ENCODE assay signal across 1 cellular context in the genomic region with DNA sequence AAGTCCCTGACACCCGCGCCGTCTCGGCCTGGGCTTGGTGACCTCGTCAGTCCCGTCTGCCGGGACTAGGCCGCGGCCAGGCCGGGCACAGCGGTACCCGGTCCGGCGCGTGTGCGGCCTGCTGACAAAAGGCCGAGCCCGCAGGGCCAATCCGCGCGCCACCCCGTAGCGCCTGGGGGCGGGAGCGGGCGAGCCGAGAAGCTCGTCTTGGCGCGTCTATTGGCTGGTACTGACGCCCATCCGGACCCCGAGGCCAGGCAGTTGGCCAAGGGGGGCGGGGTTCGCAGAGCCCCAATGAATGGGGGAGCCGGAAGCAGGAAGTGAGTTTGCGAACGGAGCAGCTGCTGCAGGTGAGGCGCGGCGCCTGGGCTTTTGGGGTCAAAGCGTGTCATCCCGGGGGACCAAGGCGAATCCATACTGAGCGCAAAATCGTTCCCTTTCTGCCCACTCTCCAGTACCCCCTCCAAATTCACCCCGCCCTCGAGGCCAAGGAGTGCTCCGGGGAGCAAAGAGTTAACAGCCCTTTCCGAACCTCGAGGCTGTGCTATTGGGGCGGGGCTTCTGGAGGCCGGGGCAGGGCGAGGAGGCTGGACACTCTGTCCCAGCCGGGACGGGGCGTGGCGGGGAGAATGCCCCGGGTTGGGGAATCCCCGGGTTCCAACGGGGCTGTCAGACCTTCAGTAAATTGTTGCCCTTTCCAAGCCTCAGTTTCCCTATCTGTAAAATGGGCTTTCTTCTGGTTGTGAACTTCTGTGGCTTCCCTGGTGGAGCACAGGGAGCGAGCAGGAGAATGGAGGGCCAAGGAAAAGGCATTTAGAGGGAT.
TF ChIP-seq lines count a peak whose summit lies in the region.

A gene with protein sequence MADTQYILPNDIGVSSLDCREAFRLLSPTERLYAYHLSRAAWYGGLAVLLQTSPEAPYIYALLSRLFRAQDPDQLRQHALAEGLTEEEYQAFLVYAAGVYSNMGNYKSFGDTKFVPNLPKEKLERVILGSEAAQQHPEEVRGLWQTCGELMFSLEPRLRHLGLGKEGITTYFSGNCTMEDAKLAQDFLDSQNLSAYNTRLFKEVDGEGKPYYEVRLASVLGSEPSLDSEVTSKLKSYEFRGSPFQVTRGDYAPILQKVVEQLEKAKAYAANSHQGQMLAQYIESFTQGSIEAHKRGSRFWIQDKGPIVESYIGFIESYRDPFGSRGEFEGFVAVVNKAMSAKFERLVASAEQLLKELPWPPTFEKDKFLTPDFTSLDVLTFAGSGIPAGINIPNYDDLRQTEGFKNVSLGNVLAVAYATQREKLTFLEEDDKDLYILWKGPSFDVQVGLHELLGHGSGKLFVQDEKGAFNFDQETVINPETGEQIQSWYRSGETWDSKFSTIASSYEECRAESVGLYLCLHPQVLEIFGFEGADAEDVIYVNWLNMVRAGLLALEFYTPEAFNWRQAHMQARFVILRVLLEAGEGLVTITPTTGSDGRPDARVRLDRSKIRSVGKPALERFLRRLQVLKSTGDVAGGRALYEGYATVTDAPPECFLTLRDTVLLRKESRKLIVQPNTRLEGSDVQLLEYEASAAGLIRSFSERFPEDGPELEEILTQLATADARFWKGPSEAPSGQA (plus strand): TSS at position 319 of the 823 bp plus-strand sequence. CDS start 1,767 bp downstream, outside the sequence.

TF ChIP-seq in HepG2, 621 proteins besides CTCF, POLR2A, EP300 and RAD21 (continued from another document and continues in another):
- TF ChIP-seq, protein P1, sequence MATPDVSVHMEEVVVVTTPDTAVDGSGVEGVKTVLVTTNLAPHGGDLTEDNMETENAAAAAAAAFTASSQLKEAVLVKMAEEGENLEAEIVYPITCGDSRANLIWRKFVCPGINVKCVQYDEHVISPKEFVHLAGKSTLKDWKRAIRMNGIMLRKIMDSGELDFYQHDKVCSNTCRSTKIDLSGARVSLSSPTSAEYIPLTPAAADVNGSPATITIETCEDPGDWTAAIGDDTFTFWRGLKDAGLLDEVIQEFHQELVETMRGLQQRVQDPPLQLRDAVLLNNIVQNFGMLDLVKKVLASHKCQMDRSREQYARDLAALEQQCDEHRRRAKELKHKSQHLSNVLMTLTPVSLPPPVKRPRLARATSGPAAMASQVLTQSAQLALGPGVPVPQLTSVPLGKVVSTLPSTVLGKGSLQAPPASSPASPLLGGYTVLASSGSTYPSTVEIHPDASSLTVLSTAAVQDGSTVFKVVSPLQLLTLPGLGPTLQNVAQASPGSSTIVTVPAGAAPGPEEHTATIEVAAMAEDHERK (CRISPR knock-in tag; IDR thresholded peaks at IDR 0.05; ENCODE audit: low read depth): no peak
- TF ChIP-seq, protein P2, sequence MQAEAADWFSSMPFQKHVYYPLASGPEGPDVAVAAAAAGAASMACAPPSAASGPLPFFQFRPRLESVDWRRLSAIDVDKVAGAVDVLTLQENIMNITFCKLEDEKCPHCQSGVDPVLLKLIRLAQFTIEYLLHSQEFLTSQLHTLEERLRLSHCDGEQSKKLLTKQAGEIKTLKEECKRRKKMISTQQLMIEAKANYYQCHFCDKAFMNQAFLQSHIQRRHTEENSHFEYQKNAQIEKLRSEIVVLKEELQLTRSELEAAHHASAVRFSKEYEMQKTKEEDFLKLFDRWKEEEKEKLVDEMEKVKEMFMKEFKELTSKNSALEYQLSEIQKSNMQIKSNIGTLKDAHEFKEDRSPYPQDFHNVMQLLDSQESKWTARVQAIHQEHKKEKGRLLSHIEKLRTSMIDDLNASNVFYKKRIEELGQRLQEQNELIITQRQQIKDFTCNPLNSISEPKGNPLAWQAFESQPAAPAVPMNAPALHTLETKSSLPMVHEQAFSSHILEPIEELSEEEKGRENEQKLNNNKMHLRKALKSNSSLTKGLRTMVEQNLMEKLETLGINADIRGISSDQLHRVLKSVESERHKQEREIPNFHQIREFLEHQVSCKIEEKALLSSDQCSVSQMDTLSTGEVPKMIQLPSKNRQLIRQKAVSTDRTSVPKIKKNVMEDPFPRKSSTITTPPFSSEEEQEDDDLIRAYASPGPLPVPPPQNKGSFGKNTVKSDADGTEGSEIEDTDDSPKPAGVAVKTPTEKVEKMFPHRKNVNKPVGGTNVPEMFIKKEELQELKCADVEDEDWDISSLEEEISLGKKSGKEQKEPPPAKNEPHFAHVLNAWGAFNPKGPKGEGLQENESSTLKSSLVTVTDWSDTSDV (CRISPR knock-in tag; IDR thresholded peaks at IDR 0.05): peak; percentile 88; the same call in 1 of the 2 replicates
- TF ChIP-seq MLLT10 (CRISPR knock-in tag; IDR thresholded peaks at IDR 0.05) (no peak), ZNF598 (CRISPR knock-in tag; IDR thresholded peaks at IDR 0.05; ENCODE audit: borderline replicate concordance) (peak; percentile 21; the same call in 1 of the 2 replicates), CHCHD3 (CRISPR knock-in tag; IDR thresholded peaks at IDR 0.05) (no peak), ZNF30 (CRISPR knock-in tag; IDR thresholded peaks at IDR 0.05) (peak; percentile 54; the same call in 1 of the 2 replicates), STAT5B (CRISPR knock-in tag; IDR thresholded peaks at IDR 0.05) (0 out of 2 replicates have a peak, but pooled peaks have one; percentile 21), HOXA5 (CRISPR knock-in tag; IDR thresholded peaks at IDR 0.05) (0 out of 2 replicates have a peak, but pooled peaks have one; percentile 12), ZNF616 (CRISPR knock-in tag; IDR thresholded peaks at IDR 0.05; ENCODE audit: low read depth) (no peak), HMG20B (CRISPR knock-in tag; conservative IDR thresholded peaks at IDR 0.05) (0 out of 2 replicates have a peak, but pooled peaks have one; percentile 32), RAD51 (IDR thresholded peaks at IDR 0.05; ENCODE audit: borderline replicate concordance) (no peak), ZNF564 (CRISPR knock-in tag; IDR thresholded peaks at IDR 0.05) (0 out of 2 replicates have a peak, but pooled peaks have one; percentile 77), ADNP (CRISPR knock-in tag; IDR thresholded peaks at IDR 0.05) (peak; percentile 91), ZNF329 (CRISPR knock-in tag; IDR thresholded peaks at IDR 0.05; ENCODE audit: low read depth) (peak; percentile 78), SAP130 (CRISPR knock-in tag; IDR thresholded peaks at IDR 0.05; ENCODE audit: low read depth) (peak; percentile 96), GTF3A (CRISPR knock-in tag; conservative IDR thresholded peaks at IDR 0.05) (no peak), MAF1 (CRISPR knock-in tag; IDR thresholded peaks at IDR 0.05; ENCODE audit: borderline replicate concordance) (no peak), MAFG (CRISPR knock-in tag; IDR thresholded peaks at IDR 0.05) (no peak), AGO2 (optimal IDR thresholded peaks at IDR 0.05; ENCODE audit: low read depth, low read length) (peak; percentile 58), FIP1L1 (IDR thresholded peaks at IDR 0.05; ENCODE audit: borderline replicate concordance, insufficient read depth, low read depth, low read length) (no peak), SIX4 (CRISPR knock-in tag; IDR thresholded peaks at IDR 0.05) (no peak), CHD2 (IDR thresholded peaks at IDR 0.05; ENCODE audit: low read depth, low read length) (0 out of 2 replicates have a peak, but pooled peaks have one; percentile 37), HNRNPK (IDR thresholded peaks at IDR 0.05; ENCODE audit: low read depth, low read length, poor library complexity, severe bottlenecking) (peak; percentile 65), HNRNPL (IDR thresholded peaks at IDR 0.05; ENCODE audit: low read depth, low read length) (no peak), RBM22 (optimal IDR thresholded peaks at IDR 0.05; ENCODE audit: low read length) (no peak), ZNF20 (CRISPR knock-in tag; IDR thresholded peaks at IDR 0.05) (no peak), DR1 (CRISPR knock-in tag; IDR thresholded peaks at IDR 0.05) (peak; percentile 86), EEA1 (CRISPR knock-in tag; IDR thresholded peaks at IDR 0.05; ENCODE audit: borderline replicate concordance) (no peak), ZNF180 (CRISPR knock-in tag; IDR thresholded peaks at IDR 0.05; ENCODE audit: borderline replicate concordance, low read depth) (no peak), ELF1 (CRISPR knock-in tag; IDR thresholded peaks at IDR 0.05) (peak; percentile 97)
- TF ChIP-seq, protein P3, sequence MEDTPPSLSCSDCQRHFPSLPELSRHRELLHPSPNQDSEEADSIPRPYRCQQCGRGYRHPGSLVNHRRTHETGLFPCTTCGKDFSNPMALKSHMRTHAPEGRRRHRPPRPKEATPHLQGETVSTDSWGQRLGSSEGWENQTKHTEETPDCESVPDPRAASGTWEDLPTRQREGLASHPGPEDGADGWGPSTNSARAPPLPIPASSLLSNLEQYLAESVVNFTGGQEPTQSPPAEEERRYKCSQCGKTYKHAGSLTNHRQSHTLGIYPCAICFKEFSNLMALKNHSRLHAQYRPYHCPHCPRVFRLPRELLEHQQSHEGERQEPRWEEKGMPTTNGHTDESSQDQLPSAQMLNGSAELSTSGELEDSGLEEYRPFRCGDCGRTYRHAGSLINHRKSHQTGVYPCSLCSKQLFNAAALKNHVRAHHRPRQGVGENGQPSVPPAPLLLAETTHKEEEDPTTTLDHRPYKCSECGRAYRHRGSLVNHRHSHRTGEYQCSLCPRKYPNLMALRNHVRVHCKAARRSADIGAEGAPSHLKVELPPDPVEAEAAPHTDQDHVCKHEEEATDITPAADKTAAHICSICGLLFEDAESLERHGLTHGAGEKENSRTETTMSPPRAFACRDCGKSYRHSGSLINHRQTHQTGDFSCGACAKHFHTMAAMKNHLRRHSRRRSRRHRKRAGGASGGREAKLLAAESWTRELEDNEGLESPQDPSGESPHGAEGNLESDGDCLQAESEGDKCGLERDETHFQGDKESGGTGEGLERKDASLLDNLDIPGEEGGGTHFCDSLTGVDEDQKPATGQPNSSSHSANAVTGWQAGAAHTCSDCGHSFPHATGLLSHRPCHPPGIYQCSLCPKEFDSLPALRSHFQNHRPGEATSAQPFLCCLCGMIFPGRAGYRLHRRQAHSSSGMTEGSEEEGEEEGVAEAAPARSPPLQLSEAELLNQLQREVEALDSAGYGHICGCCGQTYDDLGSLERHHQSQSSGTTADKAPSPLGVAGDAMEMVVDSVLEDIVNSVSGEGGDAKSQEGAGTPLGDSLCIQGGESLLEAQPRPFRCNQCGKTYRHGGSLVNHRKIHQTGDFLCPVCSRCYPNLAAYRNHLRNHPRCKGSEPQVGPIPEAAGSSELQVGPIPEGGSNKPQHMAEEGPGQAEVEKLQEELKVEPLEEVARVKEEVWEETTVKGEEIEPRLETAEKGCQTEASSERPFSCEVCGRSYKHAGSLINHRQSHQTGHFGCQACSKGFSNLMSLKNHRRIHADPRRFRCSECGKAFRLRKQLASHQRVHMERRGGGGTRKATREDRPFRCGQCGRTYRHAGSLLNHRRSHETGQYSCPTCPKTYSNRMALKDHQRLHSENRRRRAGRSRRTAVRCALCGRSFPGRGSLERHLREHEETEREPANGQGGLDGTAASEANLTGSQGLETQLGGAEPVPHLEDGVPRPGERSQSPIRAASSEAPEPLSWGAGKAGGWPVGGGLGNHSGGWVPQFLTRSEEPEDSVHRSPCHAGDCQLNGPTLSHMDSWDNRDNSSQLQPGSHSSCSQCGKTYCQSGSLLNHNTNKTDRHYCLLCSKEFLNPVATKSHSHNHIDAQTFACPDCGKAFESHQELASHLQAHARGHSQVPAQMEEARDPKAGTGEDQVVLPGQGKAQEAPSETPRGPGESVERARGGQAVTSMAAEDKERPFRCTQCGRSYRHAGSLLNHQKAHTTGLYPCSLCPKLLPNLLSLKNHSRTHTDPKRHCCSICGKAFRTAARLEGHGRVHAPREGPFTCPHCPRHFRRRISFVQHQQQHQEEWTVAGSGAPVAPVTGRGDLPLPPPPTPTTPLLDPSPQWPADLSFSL (CRISPR knock-in tag; IDR thresholded peaks at IDR 0.05): no peak
- TF ChIP-seq, protein P4, sequence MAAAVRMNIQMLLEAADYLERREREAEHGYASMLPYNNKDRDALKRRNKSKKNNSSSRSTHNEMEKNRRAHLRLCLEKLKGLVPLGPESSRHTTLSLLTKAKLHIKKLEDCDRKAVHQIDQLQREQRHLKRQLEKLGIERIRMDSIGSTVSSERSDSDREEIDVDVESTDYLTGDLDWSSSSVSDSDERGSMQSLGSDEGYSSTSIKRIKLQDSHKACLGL (CRISPR knock-in tag; IDR thresholded peaks at IDR 0.05): peak; percentile 94
- TF ChIP-seq, protein P5, sequence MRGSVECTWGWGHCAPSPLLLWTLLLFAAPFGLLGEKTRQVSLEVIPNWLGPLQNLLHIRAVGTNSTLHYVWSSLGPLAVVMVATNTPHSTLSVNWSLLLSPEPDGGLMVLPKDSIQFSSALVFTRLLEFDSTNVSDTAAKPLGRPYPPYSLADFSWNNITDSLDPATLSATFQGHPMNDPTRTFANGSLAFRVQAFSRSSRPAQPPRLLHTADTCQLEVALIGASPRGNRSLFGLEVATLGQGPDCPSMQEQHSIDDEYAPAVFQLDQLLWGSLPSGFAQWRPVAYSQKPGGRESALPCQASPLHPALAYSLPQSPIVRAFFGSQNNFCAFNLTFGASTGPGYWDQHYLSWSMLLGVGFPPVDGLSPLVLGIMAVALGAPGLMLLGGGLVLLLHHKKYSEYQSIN (CRISPR knock-in tag; IDR thresholded peaks at IDR 0.05; ENCODE audit: borderline replicate concordance): no peak
- TF ChIP-seq, protein P6, sequence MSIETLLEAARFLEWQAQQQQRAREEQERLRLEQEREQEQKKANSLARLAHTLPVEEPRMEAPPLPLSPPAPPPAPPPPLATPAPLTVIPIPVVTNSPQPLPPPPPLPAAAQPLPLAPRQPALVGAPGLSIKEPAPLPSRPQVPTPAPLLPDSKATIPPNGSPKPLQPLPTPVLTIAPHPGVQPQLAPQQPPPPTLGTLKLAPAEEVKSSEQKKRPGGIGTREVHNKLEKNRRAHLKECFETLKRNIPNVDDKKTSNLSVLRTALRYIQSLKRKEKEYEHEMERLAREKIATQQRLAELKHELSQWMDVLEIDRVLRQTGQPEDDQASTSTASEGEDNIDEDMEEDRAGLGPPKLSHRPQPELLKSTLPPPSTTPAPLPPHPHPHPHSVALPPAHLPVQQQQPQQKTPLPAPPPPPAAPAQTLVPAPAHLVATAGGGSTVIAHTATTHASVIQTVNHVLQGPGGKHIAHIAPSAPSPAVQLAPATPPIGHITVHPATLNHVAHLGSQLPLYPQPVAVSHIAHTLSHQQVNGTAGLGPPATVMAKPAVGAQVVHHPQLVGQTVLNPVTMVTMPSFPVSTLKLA (IDR thresholded peaks at IDR 0.05): peak; percentile 56
- TF ChIP-seq, protein P7, sequence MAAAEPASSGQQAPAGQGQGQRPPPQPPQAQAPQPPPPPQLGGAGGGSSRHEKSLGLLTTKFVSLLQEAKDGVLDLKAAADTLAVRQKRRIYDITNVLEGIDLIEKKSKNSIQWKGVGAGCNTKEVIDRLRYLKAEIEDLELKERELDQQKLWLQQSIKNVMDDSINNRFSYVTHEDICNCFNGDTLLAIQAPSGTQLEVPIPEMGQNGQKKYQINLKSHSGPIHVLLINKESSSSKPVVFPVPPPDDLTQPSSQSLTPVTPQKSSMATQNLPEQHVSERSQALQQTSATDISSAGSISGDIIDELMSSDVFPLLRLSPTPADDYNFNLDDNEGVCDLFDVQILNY (CRISPR knock-in tag; conservative IDR thresholded peaks at IDR 0.05): no peak
- TF ChIP-seq, protein P8, sequence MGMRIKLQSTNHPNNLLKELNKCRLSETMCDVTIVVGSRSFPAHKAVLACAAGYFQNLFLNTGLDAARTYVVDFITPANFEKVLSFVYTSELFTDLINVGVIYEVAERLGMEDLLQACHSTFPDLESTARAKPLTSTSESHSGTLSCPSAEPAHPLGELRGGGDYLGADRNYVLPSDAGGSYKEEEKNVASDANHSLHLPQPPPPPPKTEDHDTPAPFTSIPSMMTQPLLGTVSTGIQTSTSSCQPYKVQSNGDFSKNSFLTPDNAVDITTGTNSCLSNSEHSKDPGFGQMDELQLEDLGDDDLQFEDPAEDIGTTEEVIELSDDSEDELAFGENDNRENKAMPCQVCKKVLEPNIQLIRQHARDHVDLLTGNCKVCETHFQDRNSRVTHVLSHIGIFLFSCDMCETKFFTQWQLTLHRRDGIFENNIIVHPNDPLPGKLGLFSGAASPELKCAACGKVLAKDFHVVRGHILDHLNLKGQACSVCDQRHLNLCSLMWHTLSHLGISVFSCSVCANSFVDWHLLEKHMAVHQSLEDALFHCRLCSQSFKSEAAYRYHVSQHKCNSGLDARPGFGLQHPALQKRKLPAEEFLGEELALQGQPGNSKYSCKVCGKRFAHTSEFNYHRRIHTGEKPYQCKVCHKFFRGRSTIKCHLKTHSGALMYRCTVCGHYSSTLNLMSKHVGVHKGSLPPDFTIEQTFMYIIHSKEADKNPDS (CRISPR knock-in tag; IDR thresholded peaks at IDR 0.05): peak; percentile 71; the same call in 1 of the 2 replicates
